In the genomic region with DNA sequence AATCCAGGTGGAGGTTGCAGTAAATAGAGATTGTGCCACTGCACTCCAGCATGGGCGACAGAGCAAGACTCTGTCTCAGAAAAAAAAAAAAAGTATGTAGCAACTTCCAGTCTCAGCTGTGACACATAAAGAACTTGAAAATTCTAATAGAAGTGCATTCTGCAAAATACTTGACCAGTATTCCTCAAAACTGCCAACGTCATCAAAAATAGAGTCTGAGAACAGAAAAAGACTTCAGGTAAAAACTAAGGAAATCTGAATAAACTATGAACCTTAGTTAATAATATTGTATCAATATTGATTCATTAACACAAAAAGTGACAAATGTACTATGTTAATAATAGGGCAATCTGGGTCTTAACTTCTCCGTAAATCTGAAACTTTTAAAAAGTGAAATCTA, we compare ENCODE assay signal across 1 cellular context.
A peak's percentile ranks its signal among the peaks of the same experiment; 100 is the strongest.
TF ChIP-seq lines count a peak whose summit lies in the region.

No MANE protein-coding gene starts in this region.

TF ChIP-seq in HepG2, 621 proteins besides CTCF, POLR2A, EP300 and RAD21 (continued from another document):
- TF ChIP-seq, protein P1, sequence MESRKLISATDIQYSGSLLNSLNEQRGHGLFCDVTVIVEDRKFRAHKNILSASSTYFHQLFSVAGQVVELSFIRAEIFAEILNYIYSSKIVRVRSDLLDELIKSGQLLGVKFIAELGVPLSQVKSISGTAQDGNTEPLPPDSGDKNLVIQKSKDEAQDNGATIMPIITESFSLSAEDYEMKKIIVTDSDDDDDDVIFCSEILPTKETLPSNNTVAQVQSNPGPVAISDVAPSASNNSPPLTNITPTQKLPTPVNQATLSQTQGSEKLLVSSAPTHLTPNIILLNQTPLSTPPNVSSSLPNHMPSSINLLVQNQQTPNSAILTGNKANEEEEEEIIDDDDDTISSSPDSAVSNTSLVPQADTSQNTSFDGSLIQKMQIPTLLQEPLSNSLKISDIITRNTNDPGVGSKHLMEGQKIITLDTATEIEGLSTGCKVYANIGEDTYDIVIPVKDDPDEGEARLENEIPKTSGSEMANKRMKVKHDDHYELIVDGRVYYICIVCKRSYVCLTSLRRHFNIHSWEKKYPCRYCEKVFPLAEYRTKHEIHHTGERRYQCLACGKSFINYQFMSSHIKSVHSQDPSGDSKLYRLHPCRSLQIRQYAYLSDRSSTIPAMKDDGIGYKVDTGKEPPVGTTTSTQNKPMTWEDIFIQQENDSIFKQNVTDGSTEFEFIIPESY (CRISPR knock-in tag; IDR thresholded peaks at IDR 0.05) = no peak
- TF ChIP-seq MAFF (IDR thresholded peaks at IDR 0.05; ENCODE audit: low read depth, low read length) = peak; percentile 98
